1 cellular context compared by ENCODE assay signal in the genomic region with DNA sequence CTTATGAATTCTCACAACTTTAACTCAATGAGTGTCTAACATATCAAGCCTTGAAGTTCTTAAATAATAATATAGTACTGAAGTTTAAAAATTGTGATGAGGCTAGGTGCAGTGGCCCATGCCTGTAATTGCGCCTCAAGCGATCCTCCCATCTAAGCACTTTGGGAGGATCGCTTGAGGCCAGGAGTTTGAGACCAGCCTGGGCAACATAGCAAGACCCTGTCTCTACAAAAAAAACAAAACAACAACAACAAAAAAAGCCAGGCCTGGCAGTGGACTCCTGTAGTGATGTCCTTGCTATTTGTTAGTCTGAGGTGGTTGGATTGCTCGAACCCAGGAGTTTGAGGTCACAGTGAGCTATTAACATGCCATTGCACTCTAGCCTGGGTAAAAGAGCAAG.
TF ChIP-seq lines count a peak whose summit lies in the region.

No MANE protein-coding gene starts in this region.

TF ChIP-seq in K562, 482 proteins besides CTCF, POLR2A, EP300 and RAD21 (continued from another document):
- no peak for TF ChIP-seq CBFB (CRISPR knock-in tag; IDR thresholded peaks at IDR 0.05)
- no peak for TF ChIP-seq SRSF7 (optimal IDR thresholded peaks at IDR 0.05; ENCODE audit: low read depth, low read length)
- peak; percentile 94 for TF ChIP-seq ZNF121 (CRISPR knock-in tag; conservative IDR thresholded peaks at IDR 0.05)
- no peak for TF ChIP-seq ZNF561 (CRISPR knock-in tag; conservative IDR thresholded peaks at IDR 0.05)
- no peak for TF ChIP-seq HDAC6 (IDR thresholded peaks at IDR 0.05; ENCODE audit: low read depth, low read length)
- TF ChIP-seq RBM25 (IDR thresholded peaks at IDR 0.05; ENCODE audit: low read depth, low read length, severe bottlenecking), result peak; percentile 54
- TF ChIP-seq, protein P1, sequence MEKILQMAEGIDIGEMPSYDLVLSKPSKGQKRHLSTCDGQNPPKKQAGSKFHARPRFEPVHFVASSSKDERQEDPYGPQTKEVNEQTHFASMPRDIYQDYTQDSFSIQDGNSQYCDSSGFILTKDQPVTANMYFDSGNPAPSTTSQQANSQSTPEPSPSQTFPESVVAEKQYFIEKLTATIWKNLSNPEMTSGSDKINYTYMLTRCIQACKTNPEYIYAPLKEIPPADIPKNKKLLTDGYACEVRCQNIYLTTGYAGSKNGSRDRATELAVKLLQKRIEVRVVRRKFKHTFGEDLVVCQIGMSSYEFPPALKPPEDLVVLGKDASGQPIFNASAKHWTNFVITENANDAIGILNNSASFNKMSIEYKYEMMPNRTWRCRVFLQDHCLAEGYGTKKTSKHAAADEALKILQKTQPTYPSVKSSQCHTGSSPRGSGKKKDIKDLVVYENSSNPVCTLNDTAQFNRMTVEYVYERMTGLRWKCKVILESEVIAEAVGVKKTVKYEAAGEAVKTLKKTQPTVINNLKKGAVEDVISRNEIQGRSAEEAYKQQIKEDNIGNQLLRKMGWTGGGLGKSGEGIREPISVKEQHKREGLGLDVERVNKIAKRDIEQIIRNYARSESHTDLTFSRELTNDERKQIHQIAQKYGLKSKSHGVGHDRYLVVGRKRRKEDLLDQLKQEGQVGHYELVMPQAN (IDR thresholded peaks at IDR 0.05; ENCODE audit: borderline replicate concordance), result no peak
- TF ChIP-seq, protein P2, sequence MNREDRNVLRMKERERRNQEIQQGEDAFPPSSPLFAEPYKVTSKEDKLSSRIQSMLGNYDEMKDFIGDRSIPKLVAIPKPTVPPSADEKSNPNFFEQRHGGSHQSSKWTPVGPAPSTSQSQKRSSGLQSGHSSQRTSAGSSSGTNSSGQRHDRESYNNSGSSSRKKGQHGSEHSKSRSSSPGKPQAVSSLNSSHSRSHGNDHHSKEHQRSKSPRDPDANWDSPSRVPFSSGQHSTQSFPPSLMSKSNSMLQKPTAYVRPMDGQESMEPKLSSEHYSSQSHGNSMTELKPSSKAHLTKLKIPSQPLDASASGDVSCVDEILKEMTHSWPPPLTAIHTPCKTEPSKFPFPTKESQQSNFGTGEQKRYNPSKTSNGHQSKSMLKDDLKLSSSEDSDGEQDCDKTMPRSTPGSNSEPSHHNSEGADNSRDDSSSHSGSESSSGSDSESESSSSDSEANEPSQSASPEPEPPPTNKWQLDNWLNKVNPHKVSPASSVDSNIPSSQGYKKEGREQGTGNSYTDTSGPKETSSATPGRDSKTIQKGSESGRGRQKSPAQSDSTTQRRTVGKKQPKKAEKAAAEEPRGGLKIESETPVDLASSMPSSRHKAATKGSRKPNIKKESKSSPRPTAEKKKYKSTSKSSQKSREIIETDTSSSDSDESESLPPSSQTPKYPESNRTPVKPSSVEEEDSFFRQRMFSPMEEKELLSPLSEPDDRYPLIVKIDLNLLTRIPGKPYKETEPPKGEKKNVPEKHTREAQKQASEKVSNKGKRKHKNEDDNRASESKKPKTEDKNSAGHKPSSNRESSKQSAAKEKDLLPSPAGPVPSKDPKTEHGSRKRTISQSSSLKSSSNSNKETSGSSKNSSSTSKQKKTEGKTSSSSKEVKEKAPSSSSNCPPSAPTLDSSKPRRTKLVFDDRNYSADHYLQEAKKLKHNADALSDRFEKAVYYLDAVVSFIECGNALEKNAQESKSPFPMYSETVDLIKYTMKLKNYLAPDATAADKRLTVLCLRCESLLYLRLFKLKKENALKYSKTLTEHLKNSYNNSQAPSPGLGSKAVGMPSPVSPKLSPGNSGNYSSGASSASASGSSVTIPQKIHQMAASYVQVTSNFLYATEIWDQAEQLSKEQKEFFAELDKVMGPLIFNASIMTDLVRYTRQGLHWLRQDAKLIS (CRISPR knock-in tag; IDR thresholded peaks at IDR 0.05), result no peak
- no peak for TF ChIP-seq LARP7 (IDR thresholded peaks at IDR 0.05)
- TF ChIP-seq DMBX1 (CRISPR knock-in tag; IDR thresholded peaks at IDR 0.05; ENCODE audit: borderline replicate concordance), result peak; percentile 62; the same call in 1 of the 2 replicates
- no peak for TF ChIP-seq KAT7 (CRISPR knock-in tag; IDR thresholded peaks at IDR 0.05; ENCODE audit: borderline replicate concordance)
- TF ChIP-seq KLF13 (tag; IDR thresholded peaks at IDR 0.05; ENCODE audit: borderline replicate concordance, low read depth), result no peak
- TF ChIP-seq ZBTB17 (CRISPR knock-in tag; IDR thresholded peaks at IDR 0.05), result no peak
- no peak for TF ChIP-seq CEBPB (tag; IDR thresholded peaks at IDR 0.05)
TF ChIP-seq in K562: peak in this region for 6.
